20 cellular contexts compared by ENCODE assay signal in the genomic region with DNA sequence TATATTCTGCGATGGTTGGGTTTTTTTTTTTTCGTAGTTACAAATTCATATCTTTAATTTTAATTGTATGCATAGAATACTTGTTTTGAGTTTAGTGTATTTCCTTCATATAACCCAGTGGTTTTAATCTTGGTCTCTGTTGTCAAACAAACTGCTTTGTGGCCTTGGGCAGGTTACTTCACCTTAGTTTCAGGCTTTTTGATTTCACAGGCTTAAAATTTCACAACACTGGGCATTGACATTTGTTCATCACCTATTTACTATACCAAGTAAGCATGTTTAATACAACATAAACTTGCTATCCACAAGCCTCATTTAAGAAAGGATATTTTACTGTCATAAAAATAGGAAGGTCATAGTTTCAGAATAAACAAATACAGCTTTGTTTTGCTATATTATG.
"Had no signal": no experiment of that assay in that cellular context is flagged by ENCODE, and none has a peak within 500 bp of the region (broad histone marks: within the 10 kb centered on the region; RNA-seq: fewer than 3 reads in every experiment).

No MANE protein-coding gene starts in this region.

- H3K4me3 ChIP-seq: colonic mucosa, skin epidermis, testis, upper lobe of left lung had no signal

- H3K27me3 ChIP-seq: colonic mucosa, testis, upper lobe of left lung had no signal

- H3K27me3 Mint-ChIP-seq: activated CD8-positive, alpha-beta T cell treated with anti-CD3 and anti-CD28 coated beads for 36 hours; activated naive CD8-positive, alpha-beta T cell; stimulated activated naive CD8-positive, alpha-beta T cell treated with anti-CD3 and anti-CD28 coated beads, Interleukin-15, Interleukin-2, amounts not matched to agents 100 ng/mL and 50 ng/mL, for 24 hours had no signal

- H3K4me3 Mint-ChIP-seq: activated CD8-positive, alpha-beta T cell treated with anti-CD3 and anti-CD28 coated beads for 36 hours; activated naive CD8-positive, alpha-beta T cell; activated T-cell treated with anti-CD3 and anti-CD28 coated beads, Interleukin-2, amount 50 U/mL, for 4 hours; nephron; stimulated activated naive CD8-positive, alpha-beta T cell treated with anti-CD3 and anti-CD28 coated beads, Interleukin-15, Interleukin-2, amounts not matched to agents 100 ng/mL and 50 ng/mL, for 24 hours had no signal

- H3K9me3 ChIP-seq: colonic mucosa, testis had no signal

- ATAC-seq: activated CD4-positive, CD25-positive, alpha-beta regulatory T cell treated with anti-CD3 and anti-CD28 coated beads, Interleukin-2, amount 50 U/mL, for 24 hours; left ventricle myocardium superior had no signal

- H3K4me1 ChIP-seq: colonic mucosa, testis had no signal

- DNase-seq: activated CD8-positive, alpha-beta T cell treated with anti-CD3 and anti-CD28 coated beads for 36 hours; activated gamma-delta T cell treated with Interleukin-2 at 50 U/mL for 16 hours; activated T-cell treated with anti-CD3 and anti-CD28 coated beads, Interleukin-2, amount 50 U/mL, for 4 hours; amniotic stem cell; colonic mucosa; foreskin fibroblast; hippocampal formation; left ventricle myocardium superior; mesendoderm; occipital lobe; stimulated activated CD4-positive, alpha-beta T cell treated with anti-CD3 and anti-CD28 coated beads, Interleukin-4, amount 100 ng/mL, for 4 hours; stimulated activated CD8-positive, alpha-beta memory T cell treated with anti-CD3 and anti-CD28 coated beads, Interleukin-4, amount 100 ng/mL, for 48 hours; T-helper 9 cell; testis; upper lobe of left lung had no signal

- H3K9me3 Mint-ChIP-seq: activated T-cell treated with anti-CD3 and anti-CD28 coated beads, Interleukin-2, amount 50 U/mL, for 4 hours; stimulated activated naive CD8-positive, alpha-beta T cell treated with anti-CD3 and anti-CD28 coated beads, Interleukin-15, Interleukin-2, amounts not matched to agents 100 ng/mL and 50 ng/mL, for 24 hours had no signal

- H3K4me1 Mint-ChIP-seq: nephron had no signal

- H3K36me3 ChIP-seq: colonic mucosa, upper lobe of left lung had no signal

- H3K27ac Mint-ChIP-seq: activated CD8-positive, alpha-beta T cell treated with anti-CD3 and anti-CD28 coated beads for 36 hours; nephron; stimulated activated naive CD8-positive, alpha-beta T cell treated with anti-CD3 and anti-CD28 coated beads, Interleukin-15, Interleukin-2, amounts not matched to agents 100 ng/mL and 50 ng/mL, for 24 hours had no signal

- H3K27ac ChIP-seq: colonic mucosa, testis had no signal
